In the genomic region with DNA sequence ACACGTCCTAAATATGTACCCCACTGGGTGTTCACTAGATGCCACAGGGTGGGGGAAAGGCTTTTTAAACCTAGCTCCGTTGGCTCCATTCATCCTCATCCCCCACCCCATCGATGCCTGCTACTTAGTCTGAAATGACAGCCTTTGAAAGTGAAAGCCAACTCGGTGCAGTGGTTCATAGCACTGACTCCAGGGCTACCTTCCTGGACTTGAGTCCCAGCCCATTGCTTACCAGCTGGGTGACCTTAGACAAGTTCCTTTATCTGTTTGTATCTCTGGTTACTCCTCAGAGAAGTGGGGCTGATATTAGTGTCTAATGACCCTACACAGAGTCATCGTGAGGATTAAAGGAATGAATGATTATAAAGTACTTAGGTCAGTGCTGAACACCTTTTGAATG, we compare ENCODE assay signal across 13 cellular contexts. TPM values are rescaled to one million over a fixed set of nuclear protein-coding genes. Genes with fewer than 3 reads are reported as not detected.
DNase-seq lines count a peak whose midpoint lies in the region; ATAC-seq and TF ChIP-seq lines count a peak whose summit lies in the region.
"Had no signal": no experiment of that assay in that cellular context is flagged by ENCODE, and none has a peak within 500 bp of the region (broad histone marks: within the 10 kb centered on the region; RNA-seq: fewer than 3 reads in every experiment).

No MANE protein-coding gene starts in this region.

- peaks cover 10% of the 10 kb centered on the region for H3K36me3 Mint-ChIP-seq in memory B cell

- H3K4me3 ChIP-seq in right atrium auricular region: no peak overlapping the region
- H3K4me3 ChIP-seq: body of pancreas, K562 had no signal

- no peaks in the 10 kb centered on the region for H3K9me3 ChIP-seq in right atrium auricular region
- H3K9me3 ChIP-seq: body of pancreas had no signal

- H3K36me3 ChIP-seq in right atrium auricular region: peaks cover 14% of the 10 kb centered on the region

- H3K9me3 Mint-ChIP-seq in memory B cell: no peaks in the 10 kb centered on the region
- H3K9me3 Mint-ChIP-seq: CD8-positive, alpha-beta memory T cell had no signal

- peaks cover 54% of the 10 kb centered on the region for H3K4me1 Mint-ChIP-seq in memory B cell
- H3K4me1 Mint-ChIP-seq: CD8-positive, alpha-beta memory T cell had no signal

- TF ChIP-seq CTCF in right atrium auricular region (IDR thresholded peaks at IDR 0.05): no peak

- H3K27me3 ChIP-seq in right atrium auricular region: no peaks in the 10 kb centered on the region
- H3K27me3 ChIP-seq: body of pancreas had no signal

- no peaks in the 10 kb centered on the region for H3K27me3 Mint-ChIP-seq in memory B cell
- H3K27me3 Mint-ChIP-seq: CD8-positive, alpha-beta memory T cell had no signal

- DNase-seq in memory B cell (ENCODE audit: low spot score in 2 of 2) (no peak), RKO (ENCODE audit: low spot score) (no peak), right atrium auricular region (ENCODE audit: low spot score) (no peak)
- DNase-seq in activated CD4-positive, alpha-beta T cell treated with anti-CD3 and anti-CD28 coated beads, Interleukin-2, amount 50 U/mL, for 48 hours: no peak
- DNase-seq: body of pancreas; CD8-positive, alpha-beta memory T cell; kidney glomerular epithelial cell; NCI-H2081 treated with DMSO at 0.1 percent for 48 hours had no signal

- H3K4me3 Mint-ChIP-seq in memory B cell: peak overlapping the region; percentile 63
- H3K4me3 Mint-ChIP-seq: CD8-positive, alpha-beta memory T cell had no signal

- peak; percentile 29 for ATAC-seq in GM18858 (IDR thresholded peaks at IDR 0.05; ENCODE audit: unreplicated experiment)
- peak; percentile 46 for ATAC-seq in GM21528 (IDR thresholded peaks at IDR 0.05; ENCODE audit: low FRiP score, unreplicated experiment)
- peak; percentile 34 for ATAC-seq in HG03095 (IDR thresholded peaks at IDR 0.05; ENCODE audit: unreplicated experiment)
- ATAC-seq in memory B cell (ENCODE audit: low read depth): peak; percentile 51
- ATAC-seq in GM18873 (IDR thresholded peaks at IDR 0.05; ENCODE audit: low FRiP score, unreplicated experiment): no peak
- ATAC-seq: body of pancreas, K562 had no signal

- H3K27ac Mint-ChIP-seq in memory B cell: peak overlapping the region; percentile 71

- peaks cover 0 to 9% of the 10 kb centered on the region in 2 donors for H3K4me1 ChIP-seq in right atrium auricular region
- H3K4me1 ChIP-seq: body of pancreas had no signal

- no peak overlapping the region for H3K27ac ChIP-seq in right atrium auricular region
- H3K27ac ChIP-seq: body of pancreas had no signal

RNA-seq across cellular contexts. Expression of a gene that starts 24.4 kb away (rescaled TPM):
- total RNA-seq in right atrium auricular region: 10 to 100 TPM; 10.6 to 12.5 TPM

RNA-seq across cellular contexts. Expression of a gene that starts 41.0 kb away (rescaled TPM):
- total RNA-seq in right atrium auricular region: under 1 TPM; 0.16 to 0.22 TPM
- total RNA-seq: body of pancreas, K562 had no signal
